In the genomic region with DNA sequence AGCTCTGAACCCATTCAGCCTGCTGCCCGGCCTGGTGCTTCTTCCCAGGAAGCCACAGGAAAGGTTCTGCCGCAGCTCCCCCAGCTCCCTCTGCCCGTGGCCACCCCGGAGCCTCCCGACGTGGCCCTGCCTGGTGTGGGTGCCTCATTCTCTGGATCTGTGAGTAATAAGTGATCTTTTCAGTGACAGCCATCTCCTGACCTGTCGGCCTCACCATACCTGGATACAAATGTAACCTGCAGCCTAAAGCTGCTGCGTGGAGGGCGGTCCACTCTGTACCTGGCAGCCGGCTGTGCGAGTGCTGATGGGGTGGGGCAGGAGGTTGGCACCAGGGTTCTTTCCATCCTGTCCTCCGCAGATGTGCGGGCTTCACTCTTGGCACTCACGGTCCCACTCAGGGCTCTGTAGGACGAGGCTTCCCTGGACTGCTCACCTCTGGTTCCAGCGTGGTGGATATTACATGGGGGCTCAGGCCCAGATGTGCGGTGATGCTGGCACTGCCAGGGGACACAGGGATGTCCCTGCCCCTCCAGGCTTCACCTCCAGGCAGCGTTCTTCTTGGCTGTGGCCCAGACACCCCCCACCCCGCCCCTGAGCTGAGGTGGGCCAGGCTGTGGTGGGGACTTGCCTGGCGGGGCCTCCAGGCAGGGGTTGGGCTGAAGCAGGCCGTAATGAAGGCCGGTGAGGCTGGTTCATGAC, we compare ENCODE assay signal across 31 cellular contexts.
"Had no signal": no experiment of that assay in that cellular context is flagged by ENCODE, and none has a peak within 500 bp of the region (broad histone marks: within the 10 kb centered on the region; RNA-seq: fewer than 3 reads in every experiment).

No MANE protein-coding gene starts in this region.

- FAIRE-seq: astrocyte, bronchial epithelial cell, endometrium, endothelial cell of umbilical vein had no signal

- H3K4me1 ChIP-seq: colonic mucosa, esophagus squamous epithelium, gastroesophageal sphincter had no signal

- H3K27ac Mint-ChIP-seq: activated CD4-positive, alpha-beta memory T cell treated with anti-CD3 and anti-CD28 coated beads for 36 hours; activated CD4-positive, alpha-beta T cell treated with anti-CD3 and anti-CD28 coated beads for 36 hours; activated CD4-positive, alpha-beta T cell treated with anti-CD3 and anti-CD28 coated beads, Interleukin-2, amount 10 ng/mL, durations not matched to agents 24 days and 14 days; activated CD8-positive, alpha-beta memory T cell treated with anti-CD3 and anti-CD28 coated beads, Interleukin-2, amount 10 ng/mL, durations not matched to agents 7 days and 5 days; activated CD8-positive, alpha-beta T cell treated with anti-CD3 and anti-CD28 coated beads, Interleukin-2, amount 10 ng/mL, durations not matched to agents 7 days and 5 days; activated naive CD8-positive, alpha-beta T cell; activated T-helper 1 cell treated with anti-CD3 and anti-CD28 coated beads, Interleukin-12 subunit alpha, Interleukin-12 subunit beta, Interleukin-2, Interleukin-4 antibody, amounts not matched to agents 30 ng/mL and 10 ng/mL and 1 ng/mL, durations not matched to agents 14 hours and 24 hours and 36 hours; activated T-helper 2 cell treated with anti-CD3 and anti-CD28 coated beads, Interferon-gamma antibody, Interleukin-2, Interleukin-4, amounts not matched to agents 10 μg/mL and 5 μg/mL and 100 μg/mL, durations not matched to agents 14 hours and 24 hours and 36 hours had no signal

- H3K36me3 Mint-ChIP-seq: activated CD4-positive, alpha-beta memory T cell treated with anti-CD3 and anti-CD28 coated beads for 36 hours; activated CD8-positive, alpha-beta memory T cell treated with anti-CD3 and anti-CD28 coated beads, Interleukin-2, amount 10 ng/mL, durations not matched to agents 7 days and 5 days; activated naive CD8-positive, alpha-beta T cell had no signal

- H3K27me3 ChIP-seq: brain microvascular endothelial cell, colonic mucosa had no signal

- H3K9me3 Mint-ChIP-seq: activated CD4-positive, alpha-beta memory T cell treated with anti-CD3 and anti-CD28 coated beads for 36 hours; activated CD4-positive, alpha-beta T cell treated with anti-CD3 and anti-CD28 coated beads, Interleukin-2, amount 10 ng/mL, durations not matched to agents 24 days and 14 days; activated T-helper 1 cell treated with anti-CD3 and anti-CD28 coated beads, Interleukin-12 subunit alpha, Interleukin-12 subunit beta, Interleukin-2, Interleukin-4 antibody, amounts not matched to agents 30 ng/mL and 10 ng/mL and 1 ng/mL, durations not matched to agents 14 hours and 24 hours and 36 hours; activated T-helper 2 cell treated with anti-CD3 and anti-CD28 coated beads, Interferon-gamma antibody, Interleukin-2, Interleukin-4, amounts not matched to agents 10 μg/mL and 5 μg/mL and 100 μg/mL, durations not matched to agents 14 hours and 24 hours and 36 hours had no signal

- DNase-seq: activated CD4-positive, alpha-beta memory T cell treated with anti-CD3 and anti-CD28 coated beads for 36 hours; activated CD4-positive, alpha-beta T cell treated with anti-CD3 and anti-CD28 coated beads for 36 hours; activated CD4-positive, alpha-beta T cell treated with anti-CD3 and anti-CD28 coated beads, Interleukin-2, amount 10 ng/mL, durations not matched to agents 24 days and 14 days; activated CD4-positive, CD25-positive, alpha-beta regulatory T cell; activated CD4-positive, CD25-positive, alpha-beta regulatory T cell treated with anti-CD3 and anti-CD28 coated beads, Interleukin-2, amount 50 U/mL, for 72 hours; activated CD8-positive, alpha-beta memory T cell treated with anti-CD3 and anti-CD28 coated beads, Interleukin-2, amount 10 ng/mL, durations not matched to agents 7 days and 5 days; activated CD8-positive, alpha-beta memory T cell treated with anti-CD3 and anti-CD28 coated beads, Interleukin-2, amount 50 U/mL, for 4 hours; activated CD8-positive, alpha-beta T cell treated with anti-CD3 and anti-CD28 coated beads, Interleukin-2, amount 10 ng/mL, durations not matched to agents 7 days and 5 days; activated gamma-delta T cell treated with Interleukin-2 at 50 U/mL for 16 hours; activated naive CD4-positive, alpha-beta T cell treated with anti-CD3 and anti-CD28 coated beads, Interleukin-2, amount 50 U/mL, for 16 hours; activated naive CD4-positive, alpha-beta T cell treated with Interleukin-2 at 50 U/mL for 16 hours; activated T-cell treated with anti-CD3 and anti-CD28 coated beads, Interleukin-2, amount 50 U/mL, for 1 hour; activated T-cell treated with anti-CD3 and anti-CD28 coated beads, Interleukin-2, amount 50 U/mL, for 48 hours; amniotic stem cell; anterior cingulate cortex; brain microvascular endothelial cell; caudate nucleus; colonic mucosa; effector CD8-positive, alpha-beta T cell; esophagus squamous epithelium; foreskin melanocyte; T-helper 2 cell had no signal

- H3K4me1 Mint-ChIP-seq: activated CD4-positive, alpha-beta T cell treated with anti-CD3 and anti-CD28 coated beads for 36 hours; activated CD4-positive, alpha-beta T cell treated with anti-CD3 and anti-CD28 coated beads, Interleukin-2, amount 10 ng/mL, durations not matched to agents 24 days and 14 days; activated CD8-positive, alpha-beta memory T cell treated with anti-CD3 and anti-CD28 coated beads, Interleukin-2, amount 10 ng/mL, durations not matched to agents 7 days and 5 days had no signal

- H3K9me3 ChIP-seq: colonic mucosa, esophagus squamous epithelium, gastroesophageal sphincter had no signal

- H3K4me3 Mint-ChIP-seq: activated CD4-positive, alpha-beta memory T cell treated with anti-CD3 and anti-CD28 coated beads for 36 hours; activated CD4-positive, alpha-beta T cell treated with anti-CD3 and anti-CD28 coated beads for 36 hours; activated CD4-positive, alpha-beta T cell treated with anti-CD3 and anti-CD28 coated beads, Interleukin-2, amount 10 ng/mL, durations not matched to agents 24 days and 14 days; activated CD8-positive, alpha-beta memory T cell treated with anti-CD3 and anti-CD28 coated beads, Interleukin-2, amount 10 ng/mL, durations not matched to agents 7 days and 5 days; activated CD8-positive, alpha-beta T cell treated with anti-CD3 and anti-CD28 coated beads, Interleukin-2, amount 10 ng/mL, durations not matched to agents 7 days and 5 days; activated naive CD8-positive, alpha-beta T cell; activated T-helper 1 cell treated with anti-CD3 and anti-CD28 coated beads, Interleukin-12 subunit alpha, Interleukin-12 subunit beta, Interleukin-2, Interleukin-4 antibody, amounts not matched to agents 30 ng/mL and 10 ng/mL and 1 ng/mL, durations not matched to agents 14 hours and 24 hours and 36 hours had no signal

- H3K36me3 ChIP-seq: brain microvascular endothelial cell, colonic mucosa, esophagus squamous epithelium, gastroesophageal sphincter had no signal

- ATAC-seq: activated CD4-positive, alpha-beta T cell treated with anti-CD3 and anti-CD28 coated beads for 36 hours; activated CD8-positive, alpha-beta memory T cell treated with anti-CD3 and anti-CD28 coated beads, Interleukin-2, amount 10 ng/mL, durations not matched to agents 7 days and 5 days; activated CD8-positive, alpha-beta T cell treated with anti-CD3 and anti-CD28 coated beads, Interleukin-2, amount 10 ng/mL, durations not matched to agents 7 days and 5 days; gastroesophageal sphincter had no signal

- H3K27ac ChIP-seq: brain microvascular endothelial cell, colonic mucosa, epithelial cell of prostate, esophagus squamous epithelium, gastroesophageal sphincter had no signal

- H3K4me3 ChIP-seq: colonic mucosa, esophagus squamous epithelium, gastroesophageal sphincter had no signal

- H3K27me3 Mint-ChIP-seq: activated CD4-positive, alpha-beta memory T cell treated with anti-CD3 and anti-CD28 coated beads for 36 hours; activated CD4-positive, alpha-beta T cell treated with anti-CD3 and anti-CD28 coated beads for 36 hours; activated CD4-positive, alpha-beta T cell treated with anti-CD3 and anti-CD28 coated beads, Interleukin-2, amount 10 ng/mL, durations not matched to agents 24 days and 14 days; activated CD8-positive, alpha-beta memory T cell treated with anti-CD3 and anti-CD28 coated beads, Interleukin-2, amount 10 ng/mL, durations not matched to agents 7 days and 5 days had no signal
